16 cellular contexts compared by ENCODE assay signal in the genomic region with DNA sequence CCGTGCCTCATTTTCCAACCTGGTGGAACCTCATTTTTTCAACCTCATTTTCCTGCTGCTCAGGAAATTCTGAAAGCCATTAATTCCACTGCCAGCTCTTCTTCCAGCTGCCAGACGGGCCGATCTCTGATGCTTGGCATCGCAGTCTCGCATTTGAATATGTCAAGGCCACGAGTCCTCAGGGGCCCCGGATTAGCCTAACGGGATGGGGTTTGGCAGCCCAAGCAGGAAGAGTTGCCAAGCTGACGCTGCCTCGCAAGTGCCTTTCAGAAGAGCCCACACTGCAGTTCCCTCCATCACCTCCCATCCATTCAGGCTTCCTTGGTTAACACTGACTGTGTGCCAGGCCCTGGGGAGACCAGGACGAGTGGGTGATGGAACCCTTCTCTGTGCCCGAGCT. TPM values are rescaled to one million over a fixed set of nuclear protein-coding genes. Genes with fewer than 3 reads are reported as not detected.
DNase-seq lines count a peak whose midpoint lies in the region; FAIRE-seq and TF ChIP-seq lines count a peak whose summit lies in the region.
"Had no signal": no experiment of that assay in that cellular context is flagged by ENCODE, and none has a peak within 500 bp of the region (broad histone marks: within the 10 kb centered on the region; RNA-seq: fewer than 3 reads in every experiment).

No MANE protein-coding gene starts in this region.

- no peak overlapping the region for H2BK12ac ChIP-seq in H1 (ENCODE audit: low read depth, low read length)
- no peak overlapping the region for H2BK12ac ChIP-seq in neuronal stem cell (ENCODE audit: low read length)

- H3K4me1 ChIP-seq in H1 (replicated peaks in 1 of 4; ENCODE audit: control insufficient read depth in 3 of 4, insufficient read depth in 4 of 4, low read length in 3 of 4), result peaks cover 0 to 27% (median 11%) of the 10 kb centered on the region in 4 experiments; a peak in 6 of 7 replicates
- H3K4me1 ChIP-seq in neuronal stem cell (ENCODE audit: control insufficient read depth in 2 of 2, insufficient read depth in 1 of 2, low read depth in 1 of 2, low read length in 2 of 2), result peaks cover 0 to 9% of the 10 kb centered on the region in 2 donors
- peaks cover 0 to 8% of the 10 kb centered on the region in 2 experiments; a peak in 2 of 4 replicates for H3K4me1 ChIP-seq in SK-N-SH (ENCODE audit: control insufficient read depth in 1 of 2, insufficient read depth in 2 of 2, low read depth in 1 of 2, low read length in 1 of 2)
- H3K4me1 ChIP-seq: uterus had no signal

- no peak for TF ChIP-seq POLR2A in H1 (IDR thresholded peaks at IDR 0.05; ENCODE audit: control extremely low read depth in 1 of 2, low read depth in 2 of 2, low read length in 2 of 2)

- H4K20me1 ChIP-seq in H1 (replicated peaks in 1 of 2; ENCODE audit: control insufficient read depth in 1 of 2, insufficient read depth in 2 of 2, low read length in 2 of 2) (no peaks in the 10 kb centered on the region), SK-N-SH (ENCODE audit: insufficient read depth) (no peaks in the 10 kb centered on the region)

- no peaks in the 10 kb centered on the region for H3K79me2 ChIP-seq in H1 (ENCODE audit: control insufficient read depth in 1 of 2, insufficient read depth in 2 of 2, low read length in 2 of 2)
- no peaks in the 10 kb centered on the region for H3K79me2 ChIP-seq in SK-N-SH (ENCODE audit: insufficient read depth)

- H3K27ac ChIP-seq in H1 (ENCODE audit: low read depth, low read length) (no peak overlapping the region), neuronal stem cell (replicated peaks; ENCODE audit: low read length) (no peak overlapping the region), SK-N-SH (ENCODE audit: low read depth in 2 of 2, low read length in 1 of 2) (no peak overlapping the region)
- H3K27ac ChIP-seq: uterus had no signal

- H3K4me2 ChIP-seq in H1 (ENCODE audit: insufficient read depth in 1 of 2, low read depth in 2 of 2, low read length in 2 of 2) (no peak overlapping the region), neuronal stem cell (ENCODE audit: insufficient read depth, low read length, poor library complexity, severe bottlenecking) (no peak overlapping the region), SK-N-SH (no peak overlapping the region)

- H2AK5ac ChIP-seq in H1 (ENCODE audit: low read depth, low read length) (no peak overlapping the region), neuronal stem cell (ENCODE audit: low read depth, low read length) (peak overlapping the region; percentile 40)

- H3K27me3 ChIP-seq in H1 (replicated peaks in 1 of 4; ENCODE audit: control insufficient read depth in 3 of 4, extremely low read depth in 1 of 4, insufficient read depth in 3 of 4, low read length in 3 of 4) (no peaks in the 10 kb centered on the region; a peak in 1 of 7 replicates), neuronal stem cell (ENCODE audit: control insufficient read depth in 3 of 3, insufficient read depth in 3 of 3, low read depth in 1 of 3, low read length in 3 of 3) (peaks cover 0 to 63% (median 0%) of the 10 kb centered on the region in 3 experiments), SK-N-SH (ENCODE audit: insufficient read depth) (no peaks in the 10 kb centered on the region)
- H3K27me3 ChIP-seq: uterus had no signal

- no peak overlapping the region for H3K4ac ChIP-seq in H1 (replicated peaks; ENCODE audit: insufficient read length, low read depth, low read length)
- no peak overlapping the region for H3K4ac ChIP-seq in neuronal stem cell (ENCODE audit: low read length)

- H3K9me3 ChIP-seq in H1 (ENCODE audit: insufficient read depth in 2 of 2, low read depth in 1 of 2, low read length in 1 of 2) (no peaks in the 10 kb centered on the region), neuronal stem cell (replicated peaks in 1 of 2; ENCODE audit: control insufficient read depth in 2 of 2, insufficient read depth in 1 of 2, low read depth in 1 of 2, low read length in 2 of 2) (no peaks in the 10 kb centered on the region), SK-N-SH (no peaks in the 10 kb centered on the region)
- H3K9me3 ChIP-seq: uterus had no signal

- no peak overlapping the region for H3K9ac ChIP-seq in H1 (replicated peaks in 1 of 4; ENCODE audit: extremely low read depth in 1 of 4, low read depth in 3 of 4, low read length in 3 of 4)
- no peak overlapping the region for H3K9ac ChIP-seq in neuronal stem cell (ENCODE audit: low read depth, low read length, poor library complexity)
- H3K9ac ChIP-seq in SK-N-SH, result no peak overlapping the region

- H3F3A ChIP-seq in SK-N-SH (replicated peaks; ENCODE audit: insufficient read depth), result no peaks in the 10 kb centered on the region

- H2BK20ac ChIP-seq in H1 (ENCODE audit: low read length), result 0 out of 2 replicates have a peak overlapping the region, but pooled peaks have one; percentile 34

- H2BK15ac ChIP-seq in H1 (ENCODE audit: low read length) (no peak overlapping the region), neuronal stem cell (ENCODE audit: low read length) (peak overlapping the region; percentile 21)

- H4K91ac ChIP-seq in H1 (replicated peaks; ENCODE audit: insufficient read length, low read length) (no peak overlapping the region), neuronal stem cell (ENCODE audit: low read depth, low read length, poor library complexity) (no peak overlapping the region)

- H4K5ac ChIP-seq in H1 (ENCODE audit: insufficient read length, low read depth, low read length), result no peak overlapping the region

- TF ChIP-seq CTCF in H1 (IDR thresholded peaks at IDR 0.05; ENCODE audit: control extremely low read depth in 1 of 3, insufficient read depth in 1 of 3, low read depth in 1 of 3, low read length in 3 of 3) (no peak), GM10248 (IDR thresholded peaks at IDR 0.05; ENCODE audit: control extremely low read depth, extremely low read depth, low read depth, missing control alignments) (no peak), SK-N-SH (IDR thresholded peaks at IDR 0.05) (no peak)

- H3K23me2 ChIP-seq in H1 (ENCODE audit: low read depth, low read length), result no peaks in the 10 kb centered on the region; the same call in 1 of the 2 replicates

- TF ChIP-seq EP300 in H1 (IDR thresholded peaks at IDR 0.05; ENCODE audit: borderline replicate concordance in 1 of 2, low read depth in 2 of 2, low read length in 2 of 2), result no peak
- no peak for TF ChIP-seq EP300 in SK-N-SH (IDR thresholded peaks at IDR 0.05; ENCODE audit: borderline replicate concordance in 1 of 2, low read depth in 1 of 2, low read length in 1 of 2)

- H3K18ac ChIP-seq in H1 (ENCODE audit: extremely low read depth, low read length), result no peak overlapping the region
- no peak overlapping the region for H3K18ac ChIP-seq in neuronal stem cell (ENCODE audit: low read length)

- H3K14ac ChIP-seq in H1 (ENCODE audit: insufficient read length) (no peak overlapping the region), neuronal stem cell (ENCODE audit: low read length) (peak overlapping the region; percentile 32)

- H2BK5ac ChIP-seq in H1 (ENCODE audit: low read depth, low read length), result no peak overlapping the region
- H2BK5ac ChIP-seq in neuronal stem cell (ENCODE audit: low read length), result no peak overlapping the region

- H2AFZ ChIP-seq in H1 (ENCODE audit: low read length) (no peak overlapping the region), neuronal stem cell (ENCODE audit: low read length) (no peak overlapping the region), SK-N-SH (ENCODE audit: low read depth) (no peak overlapping the region)

- H3K4me3 ChIP-seq in H1 (ENCODE audit: extremely low read depth in 1 of 4, insufficient read depth in 2 of 4, low read depth in 3 of 4, low read length in 4 of 4) (no peak overlapping the region), neuronal stem cell (ENCODE audit: low read length in 2 of 2) (no peak overlapping the region), SK-N-SH (ENCODE audit: low read depth in 2 of 2, low read length in 1 of 2) (no peak overlapping the region)
- H3K4me3 ChIP-seq: uterus had no signal

- no peaks in the 10 kb centered on the region for H3K79me1 ChIP-seq in H1 (ENCODE audit: low read depth, low read length)
- H3K79me1 ChIP-seq in neuronal stem cell (ENCODE audit: low read depth, low read length), result peaks cover 2% of the 10 kb centered on the region

- no peaks in the 10 kb centered on the region for H3K9me2 ChIP-seq in SK-N-SH

- CTCF ChIA-PET in H1 (lab: Charles Lee; ENCODE audit: partially characterized antibody), result interaction anchor here (0.6 to 6.2 kb wide), 13 partner anchors 10 to 673 kb away, joined by 3 to 51 read pairs (median 3); a partner anchor contains a TSS
- CTCF ChIA-PET in GM10248 (lab: Yijun Ruan, JAX), result no interaction called here
- CTCF ChIA-PET in SK-N-SH (lab: Yijun Ruan, JAX), result interaction anchor here (0.5 to 1.7 kb wide), 4 partner anchors 10 to 43 kb away, joined by 3 to 8 read pairs (median 4); no protein-coding TSS in a partner anchor

- H3K56ac ChIP-seq in H1 (replicated peaks; ENCODE audit: insufficient read length, low read depth, low read length), result no peak overlapping the region

- H3K36me3 ChIP-seq in H1 (ENCODE audit: control insufficient read depth in 2 of 4, insufficient read depth in 4 of 4, low read length in 3 of 4) (no peaks in the 10 kb centered on the region), neuronal stem cell (replicated peaks in 1 of 2; ENCODE audit: control insufficient read depth in 2 of 2, insufficient read depth in 2 of 2, low read length in 2 of 2) (no peaks in the 10 kb centered on the region), SK-N-SH (replicated peaks in 1 of 2; ENCODE audit: control insufficient read depth in 1 of 2, insufficient read depth in 2 of 2, low read length in 1 of 2) (no peaks in the 10 kb centered on the region)
- H3K36me3 ChIP-seq: uterus had no signal

- DNase-seq in D341Med (ENCODE audit: low spot score) (peak; percentile 89), NCI-H2171 (lab: John Stamatoyannopoulos, UW) (peak; percentile 65), H1 (ENCODE audit: low read depth in 1 of 2, low spot score in 2 of 2) (no peak), neuronal stem cell (ENCODE audit: low spot score) (no peak), GM10248 (ENCODE audit: extremely low spot score) (no peak), SK-N-SH (no peak), NCI-H1105 (lab: John Stamatoyannopoulos, UW) (no peak)
- DNase-seq in stimulated activated CD4-positive, alpha-beta T cell treated with anti-CD3 and anti-CD28 coated beads, Interleukin-4, amount 100 ng/mL, for 4 hours, result no peak
- DNase-seq: activated CD4-positive, alpha-beta T cell treated with anti-CD3 and anti-CD28 coated beads for 48 hours; cerebellar nuclear complex; NCI-H2029 treated with DMSO at 0.1 percent for 48 hours; NCI-H69; stimulated activated CD4-positive, alpha-beta T cell treated with anti-CD3 and anti-CD28 coated beads, Interleukin-2, amount 100 ng/mL, for 24 hours; stimulated activated naive CD8-positive, alpha-beta T cell treated with anti-CD3 and anti-CD28 coated beads, Interleukin-15, amount 100 ng/mL, for 72 hours; uterus had no signal

- H2BK120ac ChIP-seq in H1 (replicated peaks; ENCODE audit: low read depth, low read length), result no peak overlapping the region
- no peak overlapping the region for H2BK120ac ChIP-seq in neuronal stem cell (ENCODE audit: low read depth, low read length)

- POLR2A ChIA-PET in H1 (lab: Charles Lee; ENCODE audit: partially characterized antibody) (interaction anchor here (0.8 to 1.5 kb wide), 4 partner anchors 9 to 119 kb away, joined by 3 to 5 read pairs (median 4); no protein-coding TSS in a partner anchor), GM10248 (lab: Yijun Ruan, JAX) (no interaction called here), SK-N-SH (lab: Yijun Ruan, JAX) (no interaction called here)

- FAIRE-seq in H1 (lab: Jason Lieb, UNC), result no peak
- FAIRE-seq: endometrium had no signal

- 69% methylated on average over 12 of the region's 12 CpGs; no CpG with 5 or more reads in 1 of the 2 experiments for WGBS in H1 (ENCODE audit: extremely low coverage in 1 of 2, insufficient coverage in 1 of 2, insufficient read length in 1 of 2, insufficient replicate concordance in 2 of 2, low coverage in 1 of 2, low lambda C conversion rate in 2 of 2, missing lambda C conversion rate in 1 of 2), 2 experiments
- WGBS in neuronal stem cell (ENCODE audit: extremely low coverage in 2 of 2, insufficient read length in 2 of 2, insufficient replicate concordance in 1 of 2), 2 donors, result no CpG with 5 or more reads among the region's 12 CpGs
- 86% methylated on average over 12 of the region's 12 CpGs for WGBS in SK-N-SH (ENCODE audit: low lambda C conversion rate)

- no peak for TF ChIP-seq RAD21 in H1 (IDR thresholded peaks at IDR 0.05 in 1 of 2, conservative IDR thresholded peaks at IDR 0.05 in 1 of 2; ENCODE audit: low read depth in 2 of 2, low read length in 2 of 2)
- TF ChIP-seq RAD21 in SK-N-SH (IDR thresholded peaks at IDR 0.05; ENCODE audit: low read length), result no peak

- H4K8ac ChIP-seq in H1 (ENCODE audit: extremely low read depth, insufficient read depth, low read length) (no peak overlapping the region), neuronal stem cell (ENCODE audit: low read depth, low read length) (no peak overlapping the region)

- H3K23ac ChIP-seq in H1 (ENCODE audit: insufficient read length) (no peak overlapping the region), neuronal stem cell (ENCODE audit: low read depth, low read length, poor library complexity) (peak overlapping the region; percentile 12)

RNA-seq across cellular contexts. Expression of a gene that starts 8.7 kb away (rescaled TPM):
- 4.4 and 5.1 TPM in 2 replicates for total RNA-seq in H1 (2021; fragmentation: NEBNext Ultra II Directional; extraction: Animal tissue kit (Norgen Biotek cat#: 25700))
- polyA plus RNA-seq in H1 (2011; rRNA removed) (1.9 and 3.8 TPM in 2 replicates), SK-N-SH (2012; rRNA removed) (0.13 and 0.30 TPM in 2 replicates)
- 1.5 TPM for polyA plus RNA-seq in H1 (2011; cell fraction: cytosol; rRNA removed)
- polyA plus RNA-seq in H1 (2011; cell fraction: nucleus; rRNA removed), result 2.6 TPM
- polyA plus RNA-seq in H1 (2012, experiment 1 of 2), result 2.0 to 4.3 TPM (median 3.4 TPM) in 4 replicates
- polyA plus RNA-seq in H1 (2012, experiment 2 of 2), result 3.1 TPM
- polyA plus RNA-seq in H1 (2013, experiment 1 of 2), result 3.4 TPM
- polyA plus RNA-seq in H1 (2013, experiment 2 of 2), result 3.6 TPM
- polyA minus RNA-seq in H1 (2011; rRNA and poly(A)+ RNA removed), result 1.5 and 1.9 TPM in 2 replicates
- polyA minus RNA-seq in H1 (2011; cell fraction: cytosol; rRNA and poly(A)+ RNA removed), result 3.6 TPM
- 1.8 TPM for polyA minus RNA-seq in H1 (2011; cell fraction: nucleus; rRNA and poly(A)+ RNA removed)
- polyA plus RNA-seq in neuronal stem cell (2013, experiment 1 of 2), result 0.29 TPM
- polyA plus RNA-seq in neuronal stem cell (2013, experiment 2 of 2), result 0.28 TPM
- polyA plus RNA-seq in SK-N-SH (2012; cell fraction: cytosol; rRNA removed), result 0.10 and 0.21 TPM in 2 replicates
- polyA plus RNA-seq in SK-N-SH (2012; cell fraction: nucleus; rRNA removed), result 0.49 and 0.54 TPM in 2 replicates

Comparison
In these comparisons a context has a peak if more than half of its experiments do, and no peak if none do; other contexts are left out.
1. DNase-seq: peak in D341Med (single experiment) and NCI-H2171 (single experiment); none in H1 (0 of 2), neuronal stem cell (single experiment), stimulated activated CD4-positive, alpha-beta T cell treated with anti-CD3 and anti-CD28 coated beads, Interleukin-4, amount 100 ng/mL, for 4 hours (0 of 2), GM10248 (single experiment), SK-N-SH (single experiment) and NCI-H1105 (single experiment).